Comparison of ENCODE assay signal across 32 cellular contexts in genomic region chr4:54390670-54391069, GRCh38.
"Had no signal": no experiment of that assay in that cellular context is flagged by ENCODE, and none has a peak within 500 bp of the region (broad histone marks: within the 10 kb centered on the region; RNA-seq: fewer than 3 reads in every experiment).

No MANE protein-coding gene starts in this region.

- H3K4me1 Mint-ChIP-seq: activated B cell treated with CpG ODN at 0.5 μM for 24 hours; activated naive CD4-positive, alpha-beta T cell treated with anti-CD3 and anti-CD28 coated beads, Interleukin-2, amount 50 U/mL, for 24 hours; activated naive CD8-positive, alpha-beta T cell treated with anti-CD3 and anti-CD28 coated beads for 36 hours; activated naive CD8-positive, alpha-beta T cell treated with anti-CD3 and anti-CD28 coated beads, Interleukin-2, amount 50 U/mL, for 24 hours; activated T-helper 17 cell treated with anti-CD3 and anti-CD28 coated beads, Interleukin-2, amount 50 U/mL, for 72 hours; brain; central memory CD8-positive, alpha-beta T cell; T-helper 17 cell had no signal

- H3K9me3 ChIP-seq: adrenal gland, ascending aorta, esophagus muscularis mucosa, gastrocnemius medialis had no signal

- H3K4me3 ChIP-seq: adrenal gland, ascending aorta, coronary artery, dorsolateral prefrontal cortex, esophagus muscularis mucosa, gastrocnemius medialis had no signal

- H3K27ac Mint-ChIP-seq: activated B cell treated with CpG ODN at 0.5 μM for 24 hours; activated CD8-positive, alpha-beta T cell treated with anti-CD3 and anti-CD28 coated beads for 36 hours; activated naive CD4-positive, alpha-beta T cell treated with anti-CD3 and anti-CD28 coated beads, Interleukin-2, amount 50 U/mL, for 24 hours; activated naive CD8-positive, alpha-beta T cell treated with anti-CD3 and anti-CD28 coated beads for 36 hours; activated naive CD8-positive, alpha-beta T cell treated with anti-CD3 and anti-CD28 coated beads, Interleukin-2, amount 50 U/mL, for 24 hours; activated T-helper 17 cell treated with anti-CD3 and anti-CD28 coated beads, Interleukin-2, amount 50 U/mL, for 72 hours; brain; dendritic cell treated with granulocyte-macrophage colony-stimulating factor and Interleukin-4, amounts not matched to agents 40 ng/mL and 50 ng/mL, for 4 days; T-helper 17 cell; T-helper 2 cell treated with Interferon-gamma antibody and Interleukin-4, amounts not matched to agents 5 μg/mL and 100 μg/mL, for 36 hours had no signal

- H3K27me3 ChIP-seq: adrenal gland, ascending aorta, esophagus muscularis mucosa, foreskin keratinocyte, gastrocnemius medialis had no signal

- H3K36me3 Mint-ChIP-seq: activated naive CD4-positive, alpha-beta T cell treated with anti-CD3 and anti-CD28 coated beads, Interleukin-2, amount 50 U/mL, for 24 hours; activated naive CD8-positive, alpha-beta T cell treated with anti-CD3 and anti-CD28 coated beads for 36 hours; brain had no signal

- H3K36me3 ChIP-seq: adrenal gland, ascending aorta, esophagus muscularis mucosa, gastrocnemius medialis, WERI-Rb-1 had no signal

- ATAC-seq: activated CD4-positive, CD25-positive, alpha-beta regulatory T cell treated with anti-CD3 and anti-CD28 coated beads, Interleukin-2, amount 50 U/mL, for 24 hours; activated CD8-positive, alpha-beta T cell treated with anti-CD3 and anti-CD28 coated beads for 36 hours; activated naive CD8-positive, alpha-beta T cell treated with anti-CD3 and anti-CD28 coated beads, Interleukin-2, amount 50 U/mL, for 24 hours; activated T-cell treated with anti-CD3 and anti-CD28 coated beads, Interleukin-2, amount 50 U/mL, for 4 hours; activated T-helper 17 cell treated with anti-CD3 and anti-CD28 coated beads, Interleukin-2, amount 50 U/mL, for 72 hours; foreskin keratinocyte; gastrocnemius medialis; T-helper 17 cell had no signal

- H3K27me3 Mint-ChIP-seq: activated B cell treated with CpG ODN at 0.5 μM for 24 hours; activated CD8-positive, alpha-beta T cell treated with anti-CD3 and anti-CD28 coated beads for 36 hours; brain; dendritic cell treated with granulocyte-macrophage colony-stimulating factor and Interleukin-4, amounts not matched to agents 40 ng/mL and 50 ng/mL, for 4 days had no signal

- H3K9me3 Mint-ChIP-seq: activated CD8-positive, alpha-beta T cell treated with anti-CD3 and anti-CD28 coated beads for 36 hours; activated naive CD4-positive, alpha-beta T cell treated with anti-CD3 and anti-CD28 coated beads, Interleukin-2, amount 50 U/mL, for 24 hours; activated T-cell treated with anti-CD3 and anti-CD28 coated beads, Interleukin-2, amount 50 U/mL, for 4 hours; activated T-helper 17 cell treated with anti-CD3 and anti-CD28 coated beads, Interleukin-2, amount 50 U/mL, for 72 hours; central memory CD8-positive, alpha-beta T cell; dendritic cell treated with granulocyte-macrophage colony-stimulating factor and Interleukin-4, amounts not matched to agents 40 ng/mL and 50 ng/mL, for 4 days; T-helper 2 cell treated with Interferon-gamma antibody and Interleukin-4, amounts not matched to agents 5 μg/mL and 100 μg/mL, for 36 hours had no signal

- H3K27ac ChIP-seq: adrenal gland, ascending aorta, coronary artery, dorsolateral prefrontal cortex, esophagus muscularis mucosa, foreskin keratinocyte, gastrocnemius medialis, WERI-Rb-1 had no signal

- DNase-seq: activated B cell treated with CpG ODN at 0.5 μM for 24 hours; activated CD4-positive, alpha-beta T cell treated with anti-CD3 and anti-CD28 coated beads for 48 hours; activated CD4-positive, alpha-beta T cell treated with anti-CD3 and anti-CD28 coated beads, Interleukin-2, amount 50 U/mL, for 1 hour; activated CD4-positive, alpha-beta T cell treated with anti-CD3 and anti-CD28 coated beads, Interleukin-2, amount 50 U/mL, for 48 hours; activated CD8-positive, alpha-beta memory T cell treated with anti-CD3 and anti-CD28 coated beads for 24 hours; activated CD8-positive, alpha-beta T cell treated with anti-CD3 and anti-CD28 coated beads for 36 hours; activated effector memory CD4-positive, alpha-beta T cell treated with Interleukin-2 at 50 U/mL for 16 hours; activated gamma-delta T cell treated with Interleukin-2 at 50 U/mL for 16 hours; activated naive CD4-positive, alpha-beta T cell treated with Interleukin-2 at 50 U/mL for 16 hours; activated naive CD8-positive, alpha-beta T cell treated with anti-CD3 and anti-CD28 coated beads for 36 hours; activated naive CD8-positive, alpha-beta T cell treated with anti-CD3 and anti-CD28 coated beads, Interleukin-2, amount 50 U/mL, for 24 hours; activated T-cell treated with anti-CD3 and anti-CD28 coated beads, Interleukin-2, amount 50 U/mL, for 4 hours; adrenal gland; dorsolateral prefrontal cortex; effector memory CD4-positive, alpha-beta T cell; erythroblast; foreskin keratinocyte; gastrocnemius medialis; T-helper 1 cell; T-helper 17 cell; T1000; WERI-Rb-1 had no signal

- H3K4me3 Mint-ChIP-seq: activated B cell treated with CpG ODN at 0.5 μM for 24 hours; activated CD8-positive, alpha-beta T cell treated with anti-CD3 and anti-CD28 coated beads for 36 hours; activated naive CD4-positive, alpha-beta T cell treated with anti-CD3 and anti-CD28 coated beads, Interleukin-2, amount 50 U/mL, for 24 hours; activated naive CD8-positive, alpha-beta T cell treated with anti-CD3 and anti-CD28 coated beads for 36 hours; activated naive CD8-positive, alpha-beta T cell treated with anti-CD3 and anti-CD28 coated beads, Interleukin-2, amount 50 U/mL, for 24 hours; activated T-cell treated with anti-CD3 and anti-CD28 coated beads, Interleukin-2, amount 50 U/mL, for 4 hours; activated T-helper 17 cell treated with anti-CD3 and anti-CD28 coated beads, Interleukin-2, amount 50 U/mL, for 72 hours; brain; central memory CD8-positive, alpha-beta T cell; dendritic cell treated with granulocyte-macrophage colony-stimulating factor and Interleukin-4, amounts not matched to agents 40 ng/mL and 50 ng/mL, for 4 days; T-helper 17 cell; T-helper 2 cell treated with Interferon-gamma antibody and Interleukin-4, amounts not matched to agents 5 μg/mL and 100 μg/mL, for 36 hours had no signal

- H3K4me1 ChIP-seq: adrenal gland, ascending aorta, esophagus muscularis mucosa, foreskin keratinocyte, gastrocnemius medialis had no signal
